ENCODE assay signal across 10 cellular contexts in genomic region chr9:21560281-21560745, GRCh38.
DNase-seq lines count a peak whose midpoint lies in the region; ATAC-seq and TF ChIP-seq lines count a peak whose summit lies in the region.
"Had no signal": no experiment of that assay in that cellular context is flagged by ENCODE, and none has a peak within 500 bp of the region (broad histone marks: within the 10 kb centered on the region; RNA-seq: fewer than 3 reads in every experiment).

No MANE protein-coding gene starts in this region.

- H2AK5ac ChIP-seq in mesenchymal stem cell (ENCODE audit: low read length, severe bottlenecking) = peak overlapping the region; percentile 53

- H3K18ac ChIP-seq in mesenchymal stem cell (ENCODE audit: low read depth in 1 of 2, low read length in 2 of 2) = peak overlapping the region in 1 of 2 experiments; percentile 82

- TF ChIP-seq CTCF in breast epithelium (IDR thresholded peaks at IDR 0.05) (no peak), type B pancreatic cell (conservative IDR thresholded peaks at IDR 0.05) (no peak), left lung (IDR thresholded peaks at IDR 0.05) (no peak)

- H3K27me3 ChIP-seq in breast epithelium = peaks cover 0 to 37% of the 10 kb centered on the region in 2 donors
- H3K27me3 ChIP-seq in mesenchymal stem cell (ENCODE audit: control insufficient read depth in 1 of 2, insufficient read depth in 1 of 2, low read length in 2 of 2) = no peaks in the 10 kb centered on the region
- peaks cover 89 to 98% of the 10 kb centered on the region in 2 donors for H3K27me3 ChIP-seq in left lung

- DNase-seq in activated naive CD4-positive, alpha-beta T cell treated with anti-CD3 and anti-CD28 coated beads for 36 hours = no peak
- no peak for DNase-seq in activated naive CD4-positive, alpha-beta T cell treated with anti-CD3 and anti-CD28 coated beads, Interleukin-2, amount 50 U/mL, for 16 hours
- DNase-seq in breast epithelium (ENCODE audit: low spot score in 2 of 2) (no peak), mesenchymal stem cell (no peak), type B pancreatic cell (ENCODE audit: extremely low spot score, unreplicated experiment) (no peak), left lung (no peak), HuH-7 (ENCODE audit: low spot score) (no peak), hippocampal formation (lab: John Stamatoyannopoulos, UW) (no peak)
- DNase-seq: cerebellar nuclear complex had no signal

- H3K36me3 Mint-ChIP-seq in activated naive CD4-positive, alpha-beta T cell treated with anti-CD3 and anti-CD28 coated beads for 36 hours (ENCODE audit: low read depth) = no peaks in the 10 kb centered on the region
- no peaks in the 10 kb centered on the region for H3K36me3 Mint-ChIP-seq in type B pancreatic cell

- no peak for TF ChIP-seq POLR2A in breast epithelium (IDR thresholded peaks at IDR 0.05)

- peak overlapping the region; percentile 73 for H2BK5ac ChIP-seq in mesenchymal stem cell (ENCODE audit: low read depth, low read length, poor library complexity, severe bottlenecking)

- H3K9ac ChIP-seq in mesenchymal stem cell (ENCODE audit: low read length) = peak overlapping the region; percentile 99

- H3K9me3 ChIP-seq in breast epithelium = no peaks in the 10 kb centered on the region
- H3K9me3 ChIP-seq in mesenchymal stem cell (ENCODE audit: control insufficient read depth, low read length) = no peaks in the 10 kb centered on the region
- no peaks in the 10 kb centered on the region for H3K9me3 ChIP-seq in left lung

- peaks cover 2% of the 10 kb centered on the region for H3K79me1 ChIP-seq in mesenchymal stem cell (replicated peaks; ENCODE audit: low read length, poor library complexity, severe bottlenecking)

- peak overlapping the region; percentile 92 for H4K8ac ChIP-seq in mesenchymal stem cell (ENCODE audit: low read length)

- no peaks in the 10 kb centered on the region for H3K36me3 ChIP-seq in breast epithelium
- H3K36me3 ChIP-seq in mesenchymal stem cell (ENCODE audit: control insufficient read depth in 1 of 2, insufficient read depth in 2 of 2, low read depth in 1 of 2, low read length in 2 of 2) = peaks cover 0 to 2% of the 10 kb centered on the region in 2 experiments
- no peaks in the 10 kb centered on the region for H3K36me3 ChIP-seq in left lung

- no peak overlapping the region for H4K91ac ChIP-seq in mesenchymal stem cell (ENCODE audit: low read length)

- no peak for ATAC-seq in left lung
- ATAC-seq: Right ventricle myocardium inferior had no signal

- H3K4me3 ChIP-seq in breast epithelium (peak overlapping the region; percentile 40 to 82 (median 69)), mesenchymal stem cell (ENCODE audit: insufficient read depth in 1 of 2, low read depth in 1 of 2, low read length in 2 of 2) (peak overlapping the region; percentile 87 to 99), left lung (no peak overlapping the region)

- H3K27ac Mint-ChIP-seq in activated naive CD4-positive, alpha-beta T cell treated with anti-CD3 and anti-CD28 coated beads for 36 hours = no peak overlapping the region
- H3K27ac Mint-ChIP-seq in type B pancreatic cell = peak overlapping the region; percentile 91

- intact Hi-C loops in activated naive CD4-positive, alpha-beta T cell treated with anti-CD3 and anti-CD28 coated beads for 36 hours (cut with micrococcal nuclease) = no loop called here
- intact Hi-C loops in breast epithelium (cut with DNase I; ENCODE audit: low total_unique reads) (no loop called here), left lung (cut with DNase I) (no loop called here)

- no peak overlapping the region for H2AFZ ChIP-seq in mesenchymal stem cell (ENCODE audit: low read depth, low read length)

- no peak overlapping the region for H2BK12ac ChIP-seq in mesenchymal stem cell (ENCODE audit: low read length in 2 of 2)

- no peaks in the 10 kb centered on the region for H3K9me3 Mint-ChIP-seq in activated naive CD4-positive, alpha-beta T cell treated with anti-CD3 and anti-CD28 coated beads for 36 hours
- no peaks in the 10 kb centered on the region for H3K9me3 Mint-ChIP-seq in type B pancreatic cell

- H3K4me2 ChIP-seq in mesenchymal stem cell (ENCODE audit: low read length, poor library complexity, severe bottlenecking) = peak overlapping the region; percentile 91

- 54% methylated on average over 10 of the region's 12 CpGs for WGBS in mesenchymal stem cell

- H3K27ac ChIP-seq in breast epithelium (peak overlapping the region; percentile 4 to 31), mesenchymal stem cell (ENCODE audit: low read length, poor library complexity, severe bottlenecking) (peak overlapping the region; percentile 79), left lung (no peak overlapping the region)

- H3K14ac ChIP-seq in mesenchymal stem cell (ENCODE audit: low read length in 2 of 2) = no peak overlapping the region

- no peak overlapping the region for H3K23ac ChIP-seq in mesenchymal stem cell (ENCODE audit: low read length in 2 of 2)

- H2BK120ac ChIP-seq in mesenchymal stem cell (ENCODE audit: low read depth, low read length) = no peak overlapping the region

- H2BK15ac ChIP-seq in mesenchymal stem cell (ENCODE audit: low read depth, poor library complexity, severe bottlenecking) = no peak overlapping the region

- CTCF ChIA-PET in activated naive CD4-positive, alpha-beta T cell treated with anti-CD3 and anti-CD28 coated beads for 36 hours (lab: Charles Lee) = no interaction called here

- no peak overlapping the region for H3K4ac ChIP-seq in mesenchymal stem cell (ENCODE audit: low read depth in 1 of 2, low read length in 2 of 2)

- H3K4me1 ChIP-seq in breast epithelium = peaks cover 0 to 5% of the 10 kb centered on the region in 2 donors
- H3K4me1 ChIP-seq in mesenchymal stem cell (ENCODE audit: control insufficient read depth, insufficient read depth, low read depth, low read length) = peaks cover 5% of the 10 kb centered on the region
- peaks cover 9 to 17% of the 10 kb centered on the region in 2 donors for H3K4me1 ChIP-seq in left lung

- peak overlapping the region; percentile 68 for H3K4me3 Mint-ChIP-seq in activated naive CD4-positive, alpha-beta T cell treated with anti-CD3 and anti-CD28 coated beads for 36 hours
- H3K4me3 Mint-ChIP-seq in type B pancreatic cell = peak overlapping the region; percentile 93

- H3K4me1 Mint-ChIP-seq in activated naive CD4-positive, alpha-beta T cell treated with anti-CD3 and anti-CD28 coated beads for 36 hours (ENCODE audit: low read depth) = peaks cover 40% of the 10 kb centered on the region
- no peaks in the 10 kb centered on the region for H3K4me1 Mint-ChIP-seq in type B pancreatic cell (ENCODE audit: unreplicated experiment)

- no peaks in the 10 kb centered on the region for H3K27me3 Mint-ChIP-seq in activated naive CD4-positive, alpha-beta T cell treated with anti-CD3 and anti-CD28 coated beads for 36 hours (ENCODE audit: low read depth)
- peaks cover 63% of the 10 kb centered on the region for H3K27me3 Mint-ChIP-seq in type B pancreatic cell

Comparison
In these comparisons a context has a peak if more than half of its experiments do, and no peak if none do; other contexts are left out.
1. H3K27ac ChIP-seq: peak in breast epithelium (2 of 2) and mesenchymal stem cell (single experiment); none in left lung (0 of 2).
2. H3K4me3 ChIP-seq: peak in breast epithelium (3 of 3) and mesenchymal stem cell (2 of 2); none in left lung (0 of 2).